Comparison of ENCODE assay signal across 8 cellular contexts in the genomic region with DNA sequence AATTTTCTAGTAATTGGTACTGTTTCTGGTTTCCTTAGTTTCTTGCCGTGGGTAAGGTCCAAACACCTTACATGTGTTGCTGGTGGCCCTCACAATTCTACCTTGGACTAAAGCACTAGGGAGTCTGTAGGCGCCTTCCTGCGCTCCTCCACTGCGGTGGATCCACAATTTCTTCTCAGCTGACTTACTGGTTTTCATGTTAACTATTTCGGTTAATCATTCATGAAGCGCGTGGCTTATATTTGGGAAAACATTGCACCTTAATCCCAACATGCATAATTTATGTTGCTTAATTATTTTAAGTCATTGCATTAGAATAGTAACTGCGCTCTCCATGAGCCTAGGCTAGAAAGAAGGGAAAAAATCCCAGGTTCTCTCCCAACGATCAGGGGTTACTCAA. TPM values are rescaled to one million over a fixed set of nuclear protein-coding genes. Genes with fewer than 3 reads are reported as not detected.
A peak's percentile ranks its signal among the peaks of the same experiment; 100 is the strongest.
DNase-seq lines count a peak whose midpoint lies in the region; ATAC-seq and TF ChIP-seq lines count a peak whose summit lies in the region.

No MANE protein-coding gene starts in this region.

- H3K9me3 ChIP-seq in gastroesophageal sphincter (no peaks in the 10 kb centered on the region), gastrocnemius medialis (no peaks in the 10 kb centered on the region)

- H3K36me3 ChIP-seq in gastroesophageal sphincter (no peaks in the 10 kb centered on the region), gastrocnemius medialis (no peaks in the 10 kb centered on the region)

- peaks cover 0 to 6% of the 10 kb centered on the region in 2 donors for H3K27me3 Mint-ChIP-seq in T-cell

- peaks cover 4 to 45% (median 13%) of the 10 kb centered on the region in 3 donors for H3K4me1 ChIP-seq in gastroesophageal sphincter
- H3K4me1 ChIP-seq in gastrocnemius medialis: peaks cover 31 to 42% of the 10 kb centered on the region in 2 donors

- 11 to 13% methylated on average over 4 to 9 of the region's 9 CpGs for WGBS in gastroesophageal sphincter (ENCODE audit: low coverage in 1 of 2), 2 donors

- peak overlapping the region; percentile 87 to 94 (median 91) for H3K4me3 Mint-ChIP-seq in T-cell

- in situ Hi-C loops in gastrocnemius medialis (cut with MboI; ENCODE audit: low sequenced_read_pairs in 4 of 4): no loop called here

- H3K27ac Mint-ChIP-seq in T-cell: peak overlapping the region; percentile 72 to 80

- TF ChIP-seq CTCF in gastroesophageal sphincter (IDR thresholded peaks at IDR 0.05) (no peak), gastrocnemius medialis (IDR thresholded peaks at IDR 0.05 in 4 of 5, conservative IDR thresholded peaks at IDR 0.05 in 1 of 5) (no peak)

- ATAC-seq in T-cell (replicated peaks in 1 of 4) (no peak), gastroesophageal sphincter (no peak), gastrocnemius medialis (peak in 1 of 2 donors; percentile 21), HG03565 (IDR thresholded peaks at IDR 0.05; ENCODE audit: unreplicated experiment) (no peak), GM21515 (IDR thresholded peaks at IDR 0.05; ENCODE audit: unreplicated experiment) (no peak)

- TF ChIP-seq POLR2A in gastroesophageal sphincter (IDR thresholded peaks at IDR 0.05) (no peak), gastrocnemius medialis (IDR thresholded peaks at IDR 0.05) (no peak)

- H3K27ac ChIP-seq in gastroesophageal sphincter (peak overlapping the region; percentile 96 to 99 (median 97)), gastrocnemius medialis (peak overlapping the region; percentile 93 to 98 (median 96))

- peaks cover 2% of the 10 kb centered on the region for H3K36me3 Mint-ChIP-seq in T-cell

- CTCF ChIA-PET in T-cell (lab: Charles Lee): no interaction called here

- TF ChIP-seq EP300 in gastroesophageal sphincter (IDR thresholded peaks at IDR 0.05): peak; percentile 18

- H3K9me3 Mint-ChIP-seq in T-cell: no peaks in the 10 kb centered on the region

- peaks cover 19 to 38% (median 31%) of the 10 kb centered on the region in 3 donors for H3K4me1 Mint-ChIP-seq in T-cell

- H3K27me3 ChIP-seq in gastroesophageal sphincter: no peaks in the 10 kb centered on the region
- no peaks in the 10 kb centered on the region for H3K27me3 ChIP-seq in gastrocnemius medialis

- intact Hi-C loops in gastrocnemius medialis (cut with DNase I; ENCODE audit: low total_unique reads): loop anchor here (1.0 to 10.0 kb wide), 4 partner anchors 36 to 438 kb away; partner anchors contain the start of genes ANKRD10, ARHGEF7 and ING1

- POLR2A ChIA-PET in T-cell (lab: Charles Lee): no interaction called here

- DNase-seq in NCI-H748 (lab: John Stamatoyannopoulos, UW; ENCODE audit: unreplicated experiment) (peak; percentile 27), NCI-H748 treated with DMSO at 0.1 percent for 48 hours (lab: John Stamatoyannopoulos, UW) (no peak), T-cell (no peak), gastrocnemius medialis (no peak), dermis blood vessel endothelial cell (no peak)

- H3K4me3 ChIP-seq in gastroesophageal sphincter: peak overlapping the region; percentile 75 to 87
- peak overlapping the region; percentile 72 to 96 (median 90) for H3K4me3 ChIP-seq in gastrocnemius medialis

RNA-seq across cellular contexts. Expression of gene ARHGEF7, which starts 37.7 kb away (rescaled TPM):
- 10 to 100 TPM; 68.0 to 85.8 (median 83.7) TPM for total RNA-seq in T-cell
- total RNA-seq in gastroesophageal sphincter: 10 to 100 TPM; 23.3 to 78.6 (median 47.2) TPM
- total RNA-seq in gastrocnemius medialis: 10 to 100 TPM; 24.5 to 56.9 (median 31.3) TPM
- total RNA-seq in dermis blood vessel endothelial cell: 278 and 307 TPM in 2 replicates
